ENCODE assay signal across 8 cellular contexts in genomic region chr9:133945314-133945975, GRCh38. TPM values are rescaled to one million over a fixed set of nuclear protein-coding genes. Genes with fewer than 3 reads are reported as not detected.
DNase-seq lines count a peak whose midpoint lies in the region; ATAC-seq and TF ChIP-seq lines count a peak whose summit lies in the region.

No MANE protein-coding gene starts in this region.

- H3K79me2 ChIP-seq in mammary epithelial cell (ENCODE audit: insufficient read depth, low read length) = peaks cover 93% of the 10 kb centered on the region

- peaks cover 0 to 20% (median 4%) of the 10 kb centered on the region in 11 experiments; a peak in 5 of 22 replicates for H3K36me3 ChIP-seq in BLaER1 treated with 17β-estradiol and CSF1 and Interleukin-3, amounts not matched to agents 10 nM and 100 nM
- peaks cover 2% of the 10 kb centered on the region for H3K36me3 ChIP-seq in mammary epithelial cell (ENCODE audit: insufficient read depth, low read length)
- no peaks in the 10 kb centered on the region; the same call in 1 of the 2 replicates for H3K36me3 ChIP-seq in HAP-1 (replicated peaks)

- ATAC-seq in GM19395 (IDR thresholded peaks at IDR 0.05; ENCODE audit: unreplicated experiment) = peak; percentile 81
- peak; percentile 48 for ATAC-seq in HG03066 (IDR thresholded peaks at IDR 0.05; ENCODE audit: low read depth, unreplicated experiment)

- CTCF ChIA-PET in mammary epithelial cell (lab: Charles Lee; ENCODE audit: low non-redundant PET) = no interaction called here

- in situ Hi-C loops in mammary epithelial cell (cut with MboI; ENCODE audit: low sequenced_read_pairs in 2 of 2) (no loop called here), HAP-1 (cut with MboI; ENCODE audit: low sequenced_read_pairs) (no loop called here)

- no peak for TF ChIP-seq CTCF in mammary epithelial cell (conservative IDR thresholded peaks at IDR 0.05 in 1 of 2, IDR thresholded peaks at IDR 0.05 in 1 of 2; ENCODE audit: extremely low read depth in 1 of 2, insufficient read depth in 1 of 2, low read depth in 1 of 2, low read length in 2 of 2)

- H3K4me3 ChIP-seq in BLaER1 treated with 17β-estradiol and CSF1 and Interleukin-3, amounts not matched to agents 10 nM and 100 nM = peak overlapping the region in 1 of 10 experiments; percentile 12; a peak in 1 of 20 replicates
- H3K4me3 ChIP-seq in mammary epithelial cell (replicated peaks in 1 of 3; ENCODE audit: insufficient read depth in 1 of 3, low read depth in 2 of 3, low read length in 3 of 3) (no peak overlapping the region), HAP-1 (no peak overlapping the region)

- no peak overlapping the region for H2AFZ ChIP-seq in mammary epithelial cell (ENCODE audit: low read depth, low read length)

- H3K4me1 ChIP-seq in BLaER1 treated with 17β-estradiol and CSF1 and Interleukin-3, amounts not matched to agents 10 nM and 100 nM = peaks cover 46 to 96% (median 81%) of the 10 kb centered on the region in 10 experiments
- H3K4me1 ChIP-seq in mammary epithelial cell (ENCODE audit: insufficient read depth, low read length) = peaks cover 25% of the 10 kb centered on the region
- no peaks in the 10 kb centered on the region for H3K4me1 ChIP-seq in HAP-1

- intact Hi-C loops in mammary epithelial cell (cut with micrococcal nuclease) = loop anchor here (2.0 kb wide), 3 partner anchors 21 to 153 kb away; no protein-coding TSS in a partner anchor

- peak overlapping the region in 9 of 11 experiments; percentile 6 to 53 (median 23); a peak in 13 of 22 replicates for H3K27ac ChIP-seq in BLaER1 treated with 17β-estradiol and CSF1 and Interleukin-3, amounts not matched to agents 10 nM and 100 nM
- peak overlapping the region; percentile 0 for H3K27ac ChIP-seq in mammary epithelial cell (ENCODE audit: insufficient read depth, low read depth, low read length)

- dilution Hi-C loops in mammary epithelial cell (cut with HindIII; ENCODE audit: low sequenced_read_pairs) = loop anchor here (5.0 kb wide), 1 partner anchor 37 kb away; no protein-coding TSS in a partner anchor

- 83% methylated on average over 13 of the region's 13 CpGs for WGBS in mammary epithelial cell (ENCODE audit: low coverage, missing lambda C conversion rate)

- no TSS peak for BruUV-seq in mammary epithelial cell (replicated peaks; lab: Mats Ljungman, UMichigan)

- no peaks in the 10 kb centered on the region for H3K27me3 ChIP-seq in BLaER1 treated with 17β-estradiol and CSF1 and Interleukin-3, amounts not matched to agents 10 nM and 100 nM
- H3K27me3 ChIP-seq in mammary epithelial cell (ENCODE audit: insufficient read depth, low read length) = no peaks in the 10 kb centered on the region
- H3K27me3 ChIP-seq in HAP-1 (ENCODE audit: low read depth) = no peaks in the 10 kb centered on the region

- H4K20me1 ChIP-seq in BLaER1 treated with 17β-estradiol and CSF1 and Interleukin-3, amounts not matched to agents 10 nM and 100 nM = peaks cover 28 to 86% (median 79%) of the 10 kb centered on the region in 11 experiments; a peak in 21 of 22 replicates
- H4K20me1 ChIP-seq in mammary epithelial cell (ENCODE audit: insufficient read depth, low read length) = no peaks in the 10 kb centered on the region

- peak overlapping the region in 6 of 11 experiments; percentile 24 to 47 (median 36); a peak in 6 of 22 replicates for H3K9ac ChIP-seq in BLaER1 treated with 17β-estradiol and CSF1 and Interleukin-3, amounts not matched to agents 10 nM and 100 nM
- no peak overlapping the region for H3K9ac ChIP-seq in mammary epithelial cell (ENCODE audit: insufficient read depth, low read length)

- H3K4me2 ChIP-seq in BLaER1 treated with 17β-estradiol and CSF1 and Interleukin-3, amounts not matched to agents 10 nM and 100 nM = peak overlapping the region; percentile 75 to 95 (median 92)
- H3K4me2 ChIP-seq in mammary epithelial cell (ENCODE audit: insufficient read depth, low read depth, low read length) = no peak overlapping the region

- DNase-seq in mammary epithelial cell = no peak
- no peak for DNase-seq in NCI-H446 (lab: John Stamatoyannopoulos, UW)
- DNase-seq in activated CD4-positive, alpha-beta T cell treated with anti-CD3 and anti-CD28 coated beads, Interleukin-2, amount 50 U/mL, for 1 hour = no peak
- no peak for DNase-seq in HAP-1 (ENCODE audit: low spot score in 2 of 2)
- DNase-seq in activated CD4-positive, alpha-beta T cell treated with anti-CD3 and anti-CD28 coated beads, Interleukin-2, amount 50 U/mL, for 4 hours = no peak

- H3K9me3 ChIP-seq in BLaER1 treated with 17β-estradiol and CSF1 and Interleukin-3, amounts not matched to agents 10 nM and 100 nM (replicated peaks in 1 of 11) = peaks cover 0 to 16% (median 8%) of the 10 kb centered on the region in 11 experiments; a peak in 9 of 22 replicates
- H3K9me3 ChIP-seq in mammary epithelial cell (replicated peaks; ENCODE audit: insufficient read depth, low read length) (no peaks in the 10 kb centered on the region), HAP-1 (no peaks in the 10 kb centered on the region)

RNA-seq across cellular contexts. Expression of gene VAV2, which starts 46.7 kb away (rescaled TPM):
- 10 to 100 TPM; 32.5 to 60.1 TPM for total RNA-seq in mammary epithelial cell
- 29.9 TPM for polyA plus RNA-seq in mammary epithelial cell
- polyA minus RNA-seq in mammary epithelial cell = 65.1 TPM
